2 cellular contexts compared by ENCODE assay signal in genomic region chr18:24985616-24986015, GRCh38.
TF ChIP-seq lines count a peak whose summit lies in the region.

No MANE protein-coding gene starts in this region.

TF ChIP-seq in SK-N-SH treated with all-trans-retinoic acid at 6 μM for 48 hours, 23 proteins besides CTCF, POLR2A, EP300 and RAD21 (continued from another document):
- TF ChIP-seq POU6F1 (CRISPR knock-in tag; IDR thresholded peaks at IDR 0.05; ENCODE audit: borderline replicate concordance, low read depth) (no peak), SNAI2 (CRISPR knock-in tag; IDR thresholded peaks at IDR 0.05) (no peak), ZNF8 (CRISPR knock-in tag; IDR thresholded peaks at IDR 0.05) (no peak)

TF ChIP-seq in SK-N-SH, 30 proteins besides CTCF, POLR2A, EP300 and RAD21 (continued from another document):
- TF ChIP-seq, protein P1, sequence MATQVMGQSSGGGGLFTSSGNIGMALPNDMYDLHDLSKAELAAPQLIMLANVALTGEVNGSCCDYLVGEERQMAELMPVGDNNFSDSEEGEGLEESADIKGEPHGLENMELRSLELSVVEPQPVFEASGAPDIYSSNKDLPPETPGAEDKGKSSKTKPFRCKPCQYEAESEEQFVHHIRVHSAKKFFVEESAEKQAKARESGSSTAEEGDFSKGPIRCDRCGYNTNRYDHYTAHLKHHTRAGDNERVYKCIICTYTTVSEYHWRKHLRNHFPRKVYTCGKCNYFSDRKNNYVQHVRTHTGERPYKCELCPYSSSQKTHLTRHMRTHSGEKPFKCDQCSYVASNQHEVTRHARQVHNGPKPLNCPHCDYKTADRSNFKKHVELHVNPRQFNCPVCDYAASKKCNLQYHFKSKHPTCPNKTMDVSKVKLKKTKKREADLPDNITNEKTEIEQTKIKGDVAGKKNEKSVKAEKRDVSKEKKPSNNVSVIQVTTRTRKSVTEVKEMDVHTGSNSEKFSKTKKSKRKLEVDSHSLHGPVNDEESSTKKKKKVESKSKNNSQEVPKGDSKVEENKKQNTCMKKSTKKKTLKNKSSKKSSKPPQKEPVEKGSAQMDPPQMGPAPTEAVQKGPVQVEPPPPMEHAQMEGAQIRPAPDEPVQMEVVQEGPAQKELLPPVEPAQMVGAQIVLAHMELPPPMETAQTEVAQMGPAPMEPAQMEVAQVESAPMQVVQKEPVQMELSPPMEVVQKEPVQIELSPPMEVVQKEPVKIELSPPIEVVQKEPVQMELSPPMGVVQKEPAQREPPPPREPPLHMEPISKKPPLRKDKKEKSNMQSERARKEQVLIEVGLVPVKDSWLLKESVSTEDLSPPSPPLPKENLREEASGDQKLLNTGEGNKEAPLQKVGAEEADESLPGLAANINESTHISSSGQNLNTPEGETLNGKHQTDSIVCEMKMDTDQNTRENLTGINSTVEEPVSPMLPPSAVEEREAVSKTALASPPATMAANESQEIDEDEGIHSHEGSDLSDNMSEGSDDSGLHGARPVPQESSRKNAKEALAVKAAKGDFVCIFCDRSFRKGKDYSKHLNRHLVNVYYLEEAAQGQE (IDR thresholded peaks at IDR 0.05; ENCODE audit: low read depth, low read length), result no peak
